8 cellular contexts compared by ENCODE assay signal in the genomic region with DNA sequence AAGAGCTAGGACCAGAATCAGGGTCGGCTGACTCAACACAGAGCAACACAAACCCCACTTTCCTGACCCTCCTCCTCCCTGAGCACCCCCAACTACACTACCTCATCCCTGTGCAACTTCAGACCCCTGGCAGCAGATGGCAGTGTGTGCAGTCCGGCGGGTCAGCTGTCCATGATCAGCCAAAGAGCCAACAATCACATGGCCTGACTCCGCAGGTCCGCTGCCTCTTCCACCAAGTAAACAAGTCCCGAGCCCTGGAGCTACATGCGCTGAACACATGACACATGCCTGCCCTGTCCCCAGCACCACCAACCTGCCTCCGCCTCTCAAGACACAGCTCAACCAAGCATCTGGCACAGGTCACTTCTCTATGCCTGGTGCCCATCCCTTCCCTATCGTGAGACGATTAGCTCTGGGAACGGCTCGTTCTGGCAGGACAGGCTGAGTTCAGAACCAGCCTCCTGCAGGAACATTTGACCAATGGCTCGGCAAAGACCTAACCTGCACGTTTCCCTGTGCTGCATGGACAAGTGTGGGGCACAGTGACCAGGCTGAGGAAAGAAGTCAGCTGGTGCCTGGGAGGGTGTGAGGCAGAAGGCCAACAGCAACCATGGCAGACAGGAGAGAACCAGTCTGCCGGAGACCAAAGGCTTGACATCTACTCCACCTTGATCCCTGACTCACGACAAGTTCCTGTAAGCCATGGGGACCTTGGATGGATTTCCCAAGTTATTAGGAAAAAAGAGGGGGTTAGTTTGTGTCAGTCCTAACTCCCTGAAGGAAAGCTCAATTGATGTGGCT.
DNase-seq lines count a peak whose midpoint lies in the region; ATAC-seq, FAIRE-seq and TF ChIP-seq lines count a peak whose summit lies in the region.

No MANE protein-coding gene starts in this region.

- H3K9me3 Mint-ChIP-seq in progenitor cell of endocrine pancreas (ENCODE audit: low read depth), result no peaks in the 10 kb centered on the region

- no peaks in the 10 kb centered on the region for H3K27me3 Mint-ChIP-seq in progenitor cell of endocrine pancreas

- peaks cover 4% of the 10 kb centered on the region for H3K36me3 Mint-ChIP-seq in progenitor cell of endocrine pancreas (ENCODE audit: insufficient read depth)

- intact Hi-C loops in head of caudate nucleus (cut with DNase I), result no loop called here

- peak; percentile 30 for FAIRE-seq in GM12892 (lab: Jason Lieb, UNC)

- no peaks in the 10 kb centered on the region for H3K9me3 ChIP-seq in WERI-Rb-1 (ENCODE audit: severe bottlenecking)

- no peak overlapping the region for H3K27ac Mint-ChIP-seq in progenitor cell of endocrine pancreas

- peak; percentile 74 for TF ChIP-seq CTCF in 22Rv1 (IDR thresholded peaks at IDR 0.05)
- peak; percentile 99 for TF ChIP-seq CTCF in WERI-Rb-1 (IDR thresholded peaks at IDR 0.05; ENCODE audit: low read depth, low read length)
- TF ChIP-seq CTCF in progenitor cell of endocrine pancreas (IDR thresholded peaks at IDR 0.05; ENCODE audit: unreplicated experiment), result peak; percentile 42

- H3K27ac ChIP-seq in 22Rv1 (peak overlapping the region; percentile 71), WERI-Rb-1 (no peak overlapping the region)

- H3K4me3 ChIP-seq in WERI-Rb-1 (ENCODE audit: low read depth, low read length), result no peak overlapping the region

- ATAC-seq in HG03521 (IDR thresholded peaks at IDR 0.05; ENCODE audit: unreplicated experiment) (no peak), GM18868 (IDR thresholded peaks at IDR 0.05; ENCODE audit: unreplicated experiment) (no peak)

- no peak overlapping the region for H3K4me3 Mint-ChIP-seq in progenitor cell of endocrine pancreas (ENCODE audit: low read depth)

- peaks cover 64% of the 10 kb centered on the region for H3K36me3 ChIP-seq in WERI-Rb-1

- H3K27me3 ChIP-seq in WERI-Rb-1 (ENCODE audit: insufficient read depth, low read depth, severe bottlenecking), result no peaks in the 10 kb centered on the region

- H3K4me1 Mint-ChIP-seq in progenitor cell of endocrine pancreas (ENCODE audit: low read depth), result peaks cover 12% of the 10 kb centered on the region

- 0 out of 2 replicates have a peak, but pooled peaks have one; percentile 34 for TF ChIP-seq POLR2A in GM12892 (IDR thresholded peaks at IDR 0.05; ENCODE audit: low read depth, low read length)

- no peak for DNase-seq in GM12892 (ENCODE audit: insufficient read length)
- DNase-seq in WERI-Rb-1, result peak; percentile 87
- DNase-seq in head of caudate nucleus, result peak; percentile 55 to 88 (median 76)
- no peak for DNase-seq in progenitor cell of endocrine pancreas (ENCODE audit: low spot score, unreplicated experiment)
- no peak for DNase-seq in activated gamma-delta T cell (lab: John Stamatoyannopoulos, UW)

Comparison
In these comparisons a context has a peak if more than half of its experiments do, and no peak if none do; other contexts are left out.
1. CTCF ChIP-seq: peak in every context shown above with its lines; median percentile 99 in WERI-Rb-1; 74 in 22Rv1; 42 in progenitor cell of endocrine pancreas.
2. DNase-seq: peak in WERI-Rb-1 (single experiment) and head of caudate nucleus (42 of 42); none in GM12892 (single experiment), progenitor cell of endocrine pancreas (single experiment) and activated gamma-delta T cell (single experiment).